In the genomic region with DNA sequence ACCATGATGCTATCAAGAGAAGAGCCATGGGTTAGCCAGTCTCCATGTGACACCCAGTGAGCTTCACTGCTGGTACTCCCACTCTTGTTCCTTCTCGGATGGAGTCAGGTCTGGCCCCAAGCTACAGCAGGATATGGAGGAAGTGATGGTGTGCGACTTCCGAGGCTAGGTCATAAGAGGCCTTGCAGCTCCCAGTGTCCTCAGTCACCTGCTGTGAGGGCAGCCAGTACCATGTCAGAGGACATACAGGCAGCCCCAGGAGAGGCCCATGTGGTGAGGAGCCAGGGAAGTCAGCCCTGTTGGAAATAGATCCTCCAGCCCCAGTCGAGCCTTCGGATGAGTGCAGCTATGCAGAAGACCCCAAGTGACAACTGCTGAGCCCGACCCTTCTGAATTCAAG, we compare ENCODE assay signal across 19 cellular contexts.
DNase-seq lines count a peak whose midpoint lies in the region; ATAC-seq and TF ChIP-seq lines count a peak whose summit lies in the region.
"Had no signal": no experiment of that assay in that cellular context is flagged by ENCODE, and none has a peak within 500 bp of the region (broad histone marks: within the 10 kb centered on the region; RNA-seq: fewer than 3 reads in every experiment).

No MANE protein-coding gene starts in this region.

- H3K9me2 ChIP-seq in hepatocyte (replicated peaks; ENCODE audit: insufficient read depth), result no peaks in the 10 kb centered on the region

- H3K9me3 ChIP-seq in lung (ENCODE audit: control insufficient read depth in 2 of 2, insufficient read depth in 1 of 2, low read length in 1 of 2) (peaks cover 0 to 22% of the 10 kb centered on the region in 2 donors), hepatocyte (ENCODE audit: low read depth) (no peaks in the 10 kb centered on the region)
- H3K9me3 ChIP-seq: Caco-2 had no signal

- TF ChIP-seq CTCF in lung (IDR thresholded peaks at IDR 0.05; ENCODE audit: control extremely low read depth, extremely low read depth) (no peak), hepatocyte (IDR thresholded peaks at IDR 0.05; ENCODE audit: poor library complexity) (no peak)

- DNase-seq in H7 (peak; percentile 4), ecto neural progenitor cell (ENCODE audit: low spot score) (peak; percentile 26), lung (ENCODE audit: low spot score) (peak; percentile 20), posterior vena cava (ENCODE audit: low spot score) (peak; percentile 16), hepatocyte (ENCODE audit: low spot score) (no peak)
- no peak for DNase-seq in stimulated activated CD8-positive, alpha-beta memory T cell treated with anti-CD3 and anti-CD28 coated beads, Interleukin-4, amount 100 ng/mL, for 48 hours
- DNase-seq: ACHN; AML-193; Caco-2; CD4-positive, alpha-beta T cell; DMS153; DMS79; GDM1; HFFc6 had no signal

- H3K36me3 ChIP-seq in H7 (replicated peaks; ENCODE audit: control insufficient read depth, insufficient read depth, low read length) (no peaks in the 10 kb centered on the region), lung (ENCODE audit: control insufficient read depth in 2 of 2, insufficient read depth in 2 of 2, low read length in 2 of 2) (peaks cover 0 to 5% of the 10 kb centered on the region in 2 donors), hepatocyte (replicated peaks; ENCODE audit: insufficient read depth, low read depth) (no peaks in the 10 kb centered on the region)

- H3K27me3 ChIP-seq in H7 (ENCODE audit: control insufficient read depth, insufficient read depth, low read length), result peaks cover 11% of the 10 kb centered on the region; the same call in 1 of the 2 replicates
- no peaks in the 10 kb centered on the region for H3K27me3 ChIP-seq in lung (ENCODE audit: control insufficient read depth, insufficient read depth)
- no peaks in the 10 kb centered on the region for H3K27me3 ChIP-seq in hepatocyte

- H3K4me1 ChIP-seq in lung (ENCODE audit: control insufficient read depth in 2 of 2, insufficient read depth in 2 of 2, low read length in 2 of 2), result peaks cover 0 to 1% of the 10 kb centered on the region in 2 donors
- H3K4me1 ChIP-seq in hepatocyte (ENCODE audit: insufficient read depth), result no peaks in the 10 kb centered on the region
- H3K4me1 ChIP-seq: Caco-2 had no signal

- ATAC-seq in lung (ENCODE audit: insufficient read depth, low FRiP score), result no peak
- no peak for ATAC-seq in GM19467 (IDR thresholded peaks at IDR 0.05; ENCODE audit: unreplicated experiment)
- ATAC-seq: GM23338, HCT116, HepG2 had no signal

- H4K20me1 ChIP-seq in hepatocyte (ENCODE audit: insufficient read depth, poor library complexity, severe bottlenecking), result no peaks in the 10 kb centered on the region

- no peaks in the 10 kb centered on the region for H3K79me2 ChIP-seq in hepatocyte

- intact Hi-C loops in posterior vena cava (cut with DNase I), result no loop called here

- H3K4me3 ChIP-seq in H7 (ENCODE audit: insufficient read depth, low read depth, low read length) (no peak overlapping the region), lung (no peak overlapping the region), hepatocyte (no peak overlapping the region)
- H3K4me3 ChIP-seq: GM23338 had no signal

- no peak overlapping the region for H3K4me2 ChIP-seq in hepatocyte
- H3K4me2 ChIP-seq: GM23338 had no signal

- no peak overlapping the region for H2AFZ ChIP-seq in hepatocyte
- H2AFZ ChIP-seq: GM23338 had no signal

- 90 to 97% methylated on average over 6 of the region's 6 CpGs for WGBS in lung, 2 donors
- WGBS in hepatocyte (ENCODE audit: low lambda C conversion rate, missing lambda C conversion rate), result 98% methylated on average over 6 of the region's 6 CpGs

- no peak overlapping the region for H3K27ac ChIP-seq in lung (ENCODE audit: low read depth in 1 of 2, low read length in 1 of 2)
- no peak overlapping the region for H3K27ac ChIP-seq in hepatocyte
- H3K27ac ChIP-seq: C4-2B had no signal

Comparison
In these comparisons a context has a peak if more than half of its experiments do, and no peak if none do; other contexts are left out.
1. DNase-seq: peak in H7 (single experiment), ecto neural progenitor cell (single experiment), lung (single experiment) and posterior vena cava (single experiment); none in stimulated activated CD8-positive, alpha-beta memory T cell treated with anti-CD3 and anti-CD28 coated beads, Interleukin-4, amount 100 ng/mL, for 48 hours (single experiment) and hepatocyte (single experiment).